Comparison of ENCODE assay signal across 8 cellular contexts in the genomic region with DNA sequence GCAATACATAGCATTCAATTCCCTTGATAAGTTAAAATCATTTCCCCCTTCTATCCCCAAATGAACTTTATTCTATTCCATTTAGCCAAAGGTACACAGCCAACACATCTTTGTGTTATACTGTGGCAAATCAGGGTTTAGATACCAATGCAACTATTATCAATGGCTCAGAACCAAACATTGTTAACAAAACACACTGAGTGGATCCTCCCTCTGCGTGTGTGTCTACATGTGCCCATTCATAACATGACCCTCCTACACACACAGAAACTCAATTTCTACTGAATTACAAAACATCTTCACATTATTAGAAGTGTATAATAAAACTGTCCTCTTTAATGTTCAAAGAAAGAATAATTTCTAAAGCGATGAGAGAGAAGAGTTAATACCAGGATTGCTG. TPM values are rescaled to one million over a fixed set of nuclear protein-coding genes. Genes with fewer than 3 reads are reported as not detected.
DNase-seq lines count a peak whose midpoint lies in the region; ATAC-seq and TF ChIP-seq lines count a peak whose summit lies in the region.

No MANE protein-coding gene starts in this region.

- H3K14ac ChIP-seq in mesenchymal stem cell (ENCODE audit: low read length in 2 of 2): no peak overlapping the region

- H3K4me3 ChIP-seq in right atrium auricular region: peak overlapping the region; percentile 99 to 100
- peak overlapping the region; percentile 79 to 94 for H3K4me3 ChIP-seq in ascending aorta
- peak overlapping the region in 1 of 2 experiments; percentile 90 for H3K4me3 ChIP-seq in mesenchymal stem cell (ENCODE audit: insufficient read depth in 1 of 2, low read depth in 1 of 2, low read length in 2 of 2)

- no peak overlapping the region for H3K23ac ChIP-seq in mesenchymal stem cell (ENCODE audit: low read length in 2 of 2)

- H3K9me3 ChIP-seq in right atrium auricular region (no peaks in the 10 kb centered on the region), ascending aorta (no peaks in the 10 kb centered on the region), mesenchymal stem cell (ENCODE audit: control insufficient read depth, low read length) (no peaks in the 10 kb centered on the region)

- no peak overlapping the region for H2AFZ ChIP-seq in mesenchymal stem cell (ENCODE audit: low read depth, low read length)

- H2BK12ac ChIP-seq in mesenchymal stem cell (ENCODE audit: low read length in 2 of 2): no peak overlapping the region

- no peak for DNase-seq in right atrium auricular region (ENCODE audit: low spot score)
- no peak for DNase-seq in Right ventricle myocardium superior
- DNase-seq in ascending aorta (ENCODE audit: low spot score in 2 of 2): no peak
- no peak for DNase-seq in mesenchymal stem cell
- no peak for DNase-seq in GM13977 (ENCODE audit: low spot score)
- DNase-seq in NCI-H2029 (lab: John Stamatoyannopoulos, UW): no peak
- no peak for DNase-seq in mucosa of gallbladder (ENCODE audit: low spot score)

- no peaks in the 10 kb centered on the region for H3K36me3 ChIP-seq in right atrium auricular region
- no peaks in the 10 kb centered on the region for H3K36me3 ChIP-seq in ascending aorta
- H3K36me3 ChIP-seq in mesenchymal stem cell (ENCODE audit: control insufficient read depth in 1 of 2, insufficient read depth in 2 of 2, low read depth in 1 of 2, low read length in 2 of 2): no peaks in the 10 kb centered on the region

- no peak overlapping the region for H2BK120ac ChIP-seq in mesenchymal stem cell (ENCODE audit: low read depth, low read length)

- peak overlapping the region; percentile 95 for H3K27ac ChIP-seq in right atrium auricular region
- peak overlapping the region; percentile 80 to 91 for H3K27ac ChIP-seq in ascending aorta
- H3K27ac ChIP-seq in mesenchymal stem cell (ENCODE audit: low read length, poor library complexity, severe bottlenecking): no peak overlapping the region

- no peak overlapping the region for H4K91ac ChIP-seq in mesenchymal stem cell (ENCODE audit: low read length)

- no peak overlapping the region for H2AK5ac ChIP-seq in mesenchymal stem cell (ENCODE audit: low read length, severe bottlenecking)

- ATAC-seq in Right ventricle myocardium superior (ENCODE audit: poor library complexity) (no peak), GM18519 (IDR thresholded peaks at IDR 0.05; ENCODE audit: low FRiP score, unreplicated experiment) (no peak)

- TF ChIP-seq CTCF in right atrium auricular region (IDR thresholded peaks at IDR 0.05): no peak
- TF ChIP-seq CTCF in ascending aorta (IDR thresholded peaks at IDR 0.05): no peak
- TF ChIP-seq CTCF in GM13977 (IDR thresholded peaks at IDR 0.05; ENCODE audit: extremely low read depth, insufficient read depth, missing control alignments): no peak

- in situ Hi-C loops in GM13977 (cut with MboI; ENCODE audit: low pct_unique_long_range_greater_than_20kb, low sequenced_read_pairs, unreplicated experiment): no loop called here

- no peak overlapping the region for H2BK15ac ChIP-seq in mesenchymal stem cell (ENCODE audit: low read depth, poor library complexity, severe bottlenecking)

- no peak overlapping the region for H3K18ac ChIP-seq in mesenchymal stem cell (ENCODE audit: low read depth in 1 of 2, low read length in 2 of 2)

- H4K8ac ChIP-seq in mesenchymal stem cell (ENCODE audit: low read length): no peak overlapping the region

- peak overlapping the region; percentile 85 for H3K9ac ChIP-seq in mesenchymal stem cell (ENCODE audit: low read length)

- H3K27me3 ChIP-seq in right atrium auricular region (no peaks in the 10 kb centered on the region), ascending aorta (no peaks in the 10 kb centered on the region), mesenchymal stem cell (ENCODE audit: control insufficient read depth in 1 of 2, insufficient read depth in 1 of 2, low read length in 2 of 2) (no peaks in the 10 kb centered on the region)

- peaks cover 7% of the 10 kb centered on the region for H3K79me1 ChIP-seq in mesenchymal stem cell (replicated peaks; ENCODE audit: low read length, poor library complexity, severe bottlenecking)

- intact Hi-C loops in Right ventricle myocardium superior (cut with DNase I) (no loop called here), ascending aorta (cut with DNase I) (loop anchor here (5.0 kb wide), 1 partner anchor 62 kb away; no protein-coding TSS in a partner anchor)

- no peak overlapping the region for H3K4ac ChIP-seq in mesenchymal stem cell (ENCODE audit: low read depth in 1 of 2, low read length in 2 of 2)

- WGBS in mesenchymal stem cell: 59% methylated on average over 2 of the region's 2 CpGs

- H3K4me2 ChIP-seq in mesenchymal stem cell (ENCODE audit: low read length, poor library complexity, severe bottlenecking): peak overlapping the region; percentile 53

- H3K4me1 ChIP-seq in right atrium auricular region: peaks cover 0 to 29% of the 10 kb centered on the region in 2 donors
- H3K4me1 ChIP-seq in ascending aorta: peaks cover 0 to 6% of the 10 kb centered on the region in 2 donors
- H3K4me1 ChIP-seq in mesenchymal stem cell (ENCODE audit: control insufficient read depth, insufficient read depth, low read depth, low read length): peaks cover 3% of the 10 kb centered on the region

- no peak overlapping the region for H2BK5ac ChIP-seq in mesenchymal stem cell (ENCODE audit: low read depth, low read length, poor library complexity, severe bottlenecking)

RNA-seq across cellular contexts. Expression of gene TTBK2, which starts 1.3 kb away (rescaled TPM):
- total RNA-seq in right atrium auricular region: 10 to 100 TPM; 16.3 to 19.7 TPM
- 22.4 TPM for total RNA-seq in Right ventricle myocardium superior
- total RNA-seq in ascending aorta: 25.3 TPM
- 3.6 TPM for polyA plus RNA-seq in mesenchymal stem cell (2013, experiment 1 of 2)
- 3.3 TPM for polyA plus RNA-seq in mesenchymal stem cell (2013, experiment 2 of 2)
- total RNA-seq in mucosa of gallbladder: 18.6 TPM
